Comparison of ENCODE assay signal across 20 cellular contexts in the genomic region with DNA sequence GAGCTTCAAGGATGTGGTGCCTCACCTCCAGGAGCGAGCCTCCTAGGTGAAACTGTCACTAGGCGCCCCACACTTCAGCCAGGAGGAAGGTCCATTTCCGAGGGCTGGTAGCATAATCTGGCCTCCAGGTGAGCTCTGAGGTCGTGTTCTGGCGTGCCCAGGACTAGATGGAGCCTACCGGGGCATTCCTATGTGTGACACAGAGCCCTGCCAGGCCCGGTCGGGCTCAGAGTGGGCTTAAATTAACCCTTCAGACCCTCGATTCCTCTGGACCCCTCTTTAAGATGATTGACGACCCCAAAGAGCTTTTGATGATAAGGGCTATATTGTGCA.
"Had no signal": no experiment of that assay in that cellular context is flagged by ENCODE, and none has a peak within 500 bp of the region (broad histone marks: within the 10 kb centered on the region; RNA-seq: fewer than 3 reads in every experiment).

No MANE protein-coding gene starts in this region.

- H3K27ac Mint-ChIP-seq: natural killer cell; progenitor cell of endocrine pancreas; stimulated activated effector memory CD8-positive, alpha-beta T cell treated with anti-CD3 and anti-CD28 coated beads, Interleukin-12 subunit alpha, Interleukin-12 subunit beta, amount 100 ng/mL, for 72 hours; stimulated activated naive CD8-positive, alpha-beta T cell treated with anti-CD3 and anti-CD28 coated beads, Interleukin-15, Interleukin-2, amounts not matched to agents 100 ng/mL and 50 ng/mL, for 24 hours had no signal

- H3K4me3 Mint-ChIP-seq: natural killer cell; neural crest cell; stimulated activated effector memory CD8-positive, alpha-beta T cell treated with anti-CD3 and anti-CD28 coated beads, Interleukin-12 subunit alpha, Interleukin-12 subunit beta, amount 100 ng/mL, for 72 hours; stimulated activated naive CD8-positive, alpha-beta T cell treated with anti-CD3 and anti-CD28 coated beads, Interleukin-15, Interleukin-2, amounts not matched to agents 100 ng/mL and 50 ng/mL, for 24 hours had no signal

- H3K4me3 ChIP-seq: coronary artery, gastroesophageal sphincter, mucosa of descending colon, ovary, tibial artery, upper lobe of left lung, uterus had no signal

- H3K9me3 ChIP-seq: mucosa of descending colon, ovary had no signal

- ATAC-seq: esophagus mucosa; gastroesophageal sphincter; left lobe of liver; mucosa of descending colon; natural killer cell; right cardiac atrium; stimulated activated effector memory CD8-positive, alpha-beta T cell treated with anti-CD3 and anti-CD28 coated beads, Interleukin-12 subunit alpha, Interleukin-12 subunit beta, amount 100 ng/mL, for 72 hours had no signal

- H3K4me1 ChIP-seq: gastroesophageal sphincter, tibial artery, upper lobe of left lung, uterus had no signal

- H3K4me1 Mint-ChIP-seq: natural killer cell; stimulated activated effector memory CD8-positive, alpha-beta T cell treated with anti-CD3 and anti-CD28 coated beads, Interleukin-12 subunit alpha, Interleukin-12 subunit beta, amount 100 ng/mL, for 72 hours had no signal

- H3K9me3 Mint-ChIP-seq: natural killer cell had no signal

- H3K36me3 ChIP-seq: ovary, tibial artery, upper lobe of left lung, uterus had no signal

- DNase-seq: effector CD4-positive, alpha-beta T cell; mammary epithelial cell; natural killer cell; ovary; right cardiac atrium; small intestine; stimulated activated CD4-positive, alpha-beta T cell treated with anti-CD3 and anti-CD28 coated beads, Interleukin-4, amount 100 ng/mL, for 1 hour; stimulated activated CD8-positive, alpha-beta memory T cell treated with anti-CD3 and anti-CD28 coated beads, Interleukin-4, amount 100 ng/mL, for 48 hours; tibial artery; upper lobe of left lung; uterus had no signal

- H3K27me3 Mint-ChIP-seq: stimulated activated naive CD8-positive, alpha-beta T cell treated with anti-CD3 and anti-CD28 coated beads, Interleukin-15, Interleukin-2, amounts not matched to agents 100 ng/mL and 50 ng/mL, for 24 hours had no signal

- H3K36me3 Mint-ChIP-seq: natural killer cell; stimulated activated effector memory CD8-positive, alpha-beta T cell treated with anti-CD3 and anti-CD28 coated beads, Interleukin-12 subunit alpha, Interleukin-12 subunit beta, amount 100 ng/mL, for 72 hours had no signal

- H3K27me3 ChIP-seq: gastroesophageal sphincter, ovary, tibial artery, upper lobe of left lung, uterus had no signal

- H3K27ac ChIP-seq: coronary artery, gastroesophageal sphincter, ovary, tibial artery, upper lobe of left lung, uterus had no signal
